8 cellular contexts compared by ENCODE assay signal in the genomic region with DNA sequence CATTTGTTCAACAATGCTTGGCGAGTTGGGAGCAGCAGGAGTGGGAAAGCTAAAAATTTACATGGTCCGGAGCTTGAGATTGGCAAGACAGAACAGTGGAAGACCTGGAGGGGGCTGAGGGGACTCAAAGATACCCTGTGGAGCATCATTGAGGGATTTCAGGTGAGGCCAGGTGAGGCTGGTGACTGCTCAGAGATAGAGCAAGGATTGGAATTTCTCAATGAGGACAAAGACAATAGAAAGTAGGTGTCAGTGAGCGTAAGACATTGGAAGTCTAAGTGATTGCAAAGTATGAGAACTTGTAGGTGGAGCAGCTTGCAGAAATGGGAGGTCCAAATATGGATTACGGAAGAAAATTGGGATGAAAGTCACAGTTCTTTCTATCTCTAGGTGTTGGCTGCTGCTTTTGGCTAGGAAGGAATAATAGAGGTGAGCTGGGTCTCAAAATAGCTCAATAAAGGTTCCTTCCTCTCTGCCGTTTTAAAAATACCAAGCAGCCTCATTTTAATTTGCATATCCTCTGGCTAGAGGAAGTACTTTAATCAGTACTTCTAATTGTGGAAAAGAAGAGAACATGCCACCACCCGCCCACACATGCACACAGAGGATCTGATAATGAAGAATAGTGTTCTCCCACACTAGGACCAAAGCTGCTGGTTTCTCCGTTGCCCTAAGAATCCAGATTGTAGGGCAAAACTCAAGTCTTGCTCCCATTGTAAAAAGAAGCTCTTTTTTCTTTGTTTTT. TPM values are rescaled to one million over a fixed set of nuclear protein-coding genes. Genes with fewer than 3 reads are reported as not detected.
DNase-seq lines count a peak whose midpoint lies in the region; ATAC-seq lines count a peak whose summit lies in the region.

No MANE protein-coding gene starts in this region.

- DNase-seq in activated CD4-positive, alpha-beta T cell treated with anti-CD3 and anti-CD28 coated beads, Interleukin-2, amount 50 U/mL, for 4 hours, result peak; percentile 49 to 59
- peak in 2 of 3 donors; percentile 38 to 48 for DNase-seq in stimulated activated CD4-positive, alpha-beta T cell treated with anti-CD3 and anti-CD28 coated beads, Interleukin-12 subunit alpha, Interleukin-12 subunit beta, amount 100 ng/mL, for 48 hours (ENCODE audit: low read depth in 2 of 3, low spot score in 1 of 3)
- DNase-seq in NCI-H2227 treated with DMSO at 0.1 percent for 48 hours (lab: John Stamatoyannopoulos, UW) (no peak), T-helper 9 cell (no peak), mucosa of gallbladder (ENCODE audit: low spot score) (no peak), SW 1271 (lab: John Stamatoyannopoulos, UW) (no peak)

- ATAC-seq in GM19351 (IDR thresholded peaks at IDR 0.05; ENCODE audit: unreplicated experiment), result peak; percentile 92
- peak; percentile 67 for ATAC-seq in HG03175 (IDR thresholded peaks at IDR 0.05; ENCODE audit: unreplicated experiment)

RNA-seq across cellular contexts. Expression of gene SORL1, which starts 42.4 kb away (rescaled TPM):
- 71.3 TPM for total RNA-seq in mucosa of gallbladder

Comparison
In these comparisons a context has a peak if more than half of its experiments do, and no peak if none do; other contexts are left out.
1. DNase-seq: peak in activated CD4-positive, alpha-beta T cell treated with anti-CD3 and anti-CD28 coated beads, Interleukin-2, amount 50 U/mL, for 4 hours (2 of 2) and stimulated activated CD4-positive, alpha-beta T cell treated with anti-CD3 and anti-CD28 coated beads, Interleukin-12 subunit alpha, Interleukin-12 subunit beta, amount 100 ng/mL, for 48 hours (2 of 3); none in NCI-H2227 treated with DMSO at 0.1 percent for 48 hours (single experiment), T-helper 9 cell (single experiment), mucosa of gallbladder (single experiment) and SW 1271 (0 of 2).